ENCODE assay signal across 11 cellular contexts in the genomic region with DNA sequence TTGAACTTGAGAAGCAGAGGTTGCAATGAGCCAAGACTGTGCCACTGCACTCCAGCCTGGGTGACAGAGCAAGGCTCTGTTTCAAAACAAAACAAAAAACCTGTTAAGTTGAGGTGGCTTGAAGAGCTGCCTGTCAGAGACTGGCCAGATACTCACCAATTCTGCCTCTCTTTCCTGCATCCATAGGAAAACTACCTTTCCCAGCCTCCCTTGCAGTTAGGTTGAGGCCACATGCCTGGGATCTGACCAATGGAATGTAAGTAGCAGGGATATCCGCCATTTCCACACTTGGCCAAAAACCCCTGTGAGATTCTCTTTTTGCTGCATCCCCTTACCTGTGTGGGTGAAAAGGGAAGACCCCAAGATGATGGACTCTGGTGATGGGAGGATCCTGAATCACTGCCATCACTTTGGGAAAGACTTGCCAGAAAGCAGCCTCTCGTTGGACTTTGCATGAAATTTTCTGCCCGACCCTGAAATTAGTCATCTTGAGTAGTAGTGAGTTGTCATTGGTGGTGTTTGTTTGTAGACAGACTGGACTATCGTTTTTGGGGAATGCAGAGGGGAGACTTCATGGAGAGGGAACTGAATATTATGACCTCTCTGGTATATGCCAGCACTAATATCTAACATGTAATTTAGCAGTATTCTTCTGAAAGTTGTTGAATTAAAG. TPM values are rescaled to one million over a fixed set of nuclear protein-coding genes. Genes with fewer than 3 reads are reported as not detected.
A peak's percentile ranks its signal among the peaks of the same experiment; 100 is the strongest.
DNase-seq lines count a peak whose midpoint lies in the region; ATAC-seq and TF ChIP-seq lines count a peak whose summit lies in the region.
"Had no signal": no experiment of that assay in that cellular context is flagged by ENCODE, and none has a peak within 500 bp of the region (broad histone marks: within the 10 kb centered on the region; RNA-seq: fewer than 3 reads in every experiment).

No MANE protein-coding gene starts in this region.

- H4K8ac ChIP-seq in mesendoderm (ENCODE audit: low read depth, low read length) = no peak overlapping the region

- no peak overlapping the region for H3K18ac ChIP-seq in mesendoderm (ENCODE audit: low read length)

- H3K27ac Mint-ChIP-seq in CD8-positive, alpha-beta T cell = peak overlapping the region; percentile 94
- peak overlapping the region in 2 of 3 donors; percentile 2 to 88 for H3K27ac Mint-ChIP-seq in IgD-negative memory B cell
- H3K27ac Mint-ChIP-seq in activated T-helper 2 cell treated with anti-CD3 and anti-CD28 coated beads, Interferon-gamma antibody, Interleukin-2, Interleukin-4, amounts not matched to agents 10 μg/mL and 5 μg/mL and 100 μg/mL, durations not matched to agents 14 hours and 24 hours and 36 hours = peak overlapping the region; percentile 100

- no peak overlapping the region for H4K5ac ChIP-seq in mesendoderm (ENCODE audit: low read length)

- H3K36me3 Mint-ChIP-seq in CD8-positive, alpha-beta T cell = peaks cover 8% of the 10 kb centered on the region
- peaks cover 2% of the 10 kb centered on the region for H3K36me3 Mint-ChIP-seq in IgD-negative memory B cell
- H3K36me3 Mint-ChIP-seq in activated T-helper 2 cell treated with anti-CD3 and anti-CD28 coated beads, Interferon-gamma antibody, Interleukin-2, Interleukin-4, amounts not matched to agents 10 μg/mL and 5 μg/mL and 100 μg/mL, durations not matched to agents 14 hours and 24 hours and 36 hours (ENCODE audit: low read depth) = peaks cover 59% of the 10 kb centered on the region

- no peak overlapping the region for H3K4me2 ChIP-seq in mesendoderm (ENCODE audit: low read length)

- no CpG with 5 or more reads among the region's 4 CpGs for WGBS in mesendoderm (ENCODE audit: extremely low coverage, insufficient coverage, low lambda C conversion rate)

- H3K23ac ChIP-seq in mesendoderm (ENCODE audit: low read length) = no peak overlapping the region

- H3K27ac ChIP-seq in CD8-positive, alpha-beta T cell (ENCODE audit: low read depth, low read length) = peak overlapping the region; percentile 25
- H3K27ac ChIP-seq in mesendoderm (ENCODE audit: low read depth, low read length) = no peak overlapping the region
- H3K27ac ChIP-seq: vagina had no signal

- H3K9ac ChIP-seq in mesendoderm (ENCODE audit: low read length) = no peak overlapping the region

- no peak for DNase-seq in CD8-positive, alpha-beta T cell
- no peak for DNase-seq in activated T-helper 2 cell treated with anti-CD3 and anti-CD28 coated beads, Interferon-gamma antibody, Interleukin-2, Interleukin-4, amounts not matched to agents 10 μg/mL and 5 μg/mL and 100 μg/mL, durations not matched to agents 14 hours and 24 hours and 36 hours (ENCODE audit: low spot score)
- DNase-seq in mesendoderm (peak; percentile 37), UCSD-AML1 (lab: John Stamatoyannopoulos, UW; ENCODE audit: unreplicated experiment) (no peak), NCI-H1417 (lab: John Stamatoyannopoulos, UW) (no peak), NCI-H1092 (lab: John Stamatoyannopoulos, UW) (no peak)
- DNase-seq: amygdala, NCI-H1694 treated with DMSO at 0.1 percent for 48 hours had no signal

- POLR2A ChIA-PET in CD8-positive, alpha-beta T cell (lab: Charles Lee) = interaction anchor here (1.2 to 4.6 kb wide), 4 partner anchors 11 to 30 kb away, joined by 5 to 90 read pairs (median 6); partner anchors contain the start of gene GPR68

- H3K79me2 ChIP-seq in mesendoderm (ENCODE audit: control insufficient read depth, insufficient read depth, low read length) = no peaks in the 10 kb centered on the region

- no peak for TF ChIP-seq CTCF in CD8-positive, alpha-beta T cell (IDR thresholded peaks at IDR 0.05)

- peak overlapping the region; percentile 71 for H3K4me3 Mint-ChIP-seq in CD8-positive, alpha-beta T cell
- no peak overlapping the region for H3K4me3 Mint-ChIP-seq in IgD-negative memory B cell
- peak overlapping the region; percentile 75 for H3K4me3 Mint-ChIP-seq in activated T-helper 2 cell treated with anti-CD3 and anti-CD28 coated beads, Interferon-gamma antibody, Interleukin-2, Interleukin-4, amounts not matched to agents 10 μg/mL and 5 μg/mL and 100 μg/mL, durations not matched to agents 14 hours and 24 hours and 36 hours (ENCODE audit: low read depth)

- H2AK5ac ChIP-seq in mesendoderm (ENCODE audit: low read length) = no peak overlapping the region

- H2BK5ac ChIP-seq in mesendoderm (ENCODE audit: low read length) = no peak overlapping the region

- H3K79me1 ChIP-seq in mesendoderm (ENCODE audit: low read length) = no peaks in the 10 kb centered on the region

- H2BK15ac ChIP-seq in mesendoderm (replicated peaks; ENCODE audit: low read depth) = no peak overlapping the region

- intact Hi-C loops in CD8-positive, alpha-beta T cell (cut with DNase I, micrococcal nuclease) = loop anchor here in 1 of 2 experiments (1.0 kb wide), 1 partner anchor 13 kb away; no protein-coding TSS in a partner anchor
- intact Hi-C loops in activated T-helper 2 cell treated with anti-CD3 and anti-CD28 coated beads, Interferon-gamma antibody, Interleukin-2, Interleukin-4, amounts not matched to agents 10 μg/mL and 5 μg/mL and 100 μg/mL, durations not matched to agents 14 hours and 24 hours and 36 hours (cut with micrococcal nuclease) = no loop called here

- no peaks in the 10 kb centered on the region for H3K36me3 ChIP-seq in CD8-positive, alpha-beta T cell (ENCODE audit: insufficient read depth, low read length)
- H3K36me3 ChIP-seq in mesendoderm (ENCODE audit: control insufficient read depth, insufficient read depth, low read length) = no peaks in the 10 kb centered on the region
- H3K36me3 ChIP-seq: vagina had no signal

- CTCF ChIA-PET in CD8-positive, alpha-beta T cell (lab: Charles Lee) = interaction anchor here (0.7 to 3.2 kb wide), 3 partner anchors 12 to 56 kb away, joined by 3 to 13 read pairs (median 8); no protein-coding TSS in a partner anchor

- no peaks in the 10 kb centered on the region for H3K9me3 ChIP-seq in CD8-positive, alpha-beta T cell (ENCODE audit: low read length)
- H3K9me3 ChIP-seq: vagina had no signal

- H3K4me1 ChIP-seq in CD8-positive, alpha-beta T cell (ENCODE audit: insufficient read depth, low read length) = peaks cover 74% of the 10 kb centered on the region
- no peaks in the 10 kb centered on the region for H3K4me1 ChIP-seq in mesendoderm (ENCODE audit: control insufficient read depth, low read depth, low read length)
- H3K4me1 ChIP-seq: vagina had no signal

- H3K4ac ChIP-seq in mesendoderm (ENCODE audit: low read depth, low read length) = no peak overlapping the region

- no peaks in the 10 kb centered on the region for H3K27me3 Mint-ChIP-seq in CD8-positive, alpha-beta T cell (ENCODE audit: low read depth)
- H3K27me3 Mint-ChIP-seq in IgD-negative memory B cell = no peaks in the 10 kb centered on the region
- H3K27me3 Mint-ChIP-seq in activated T-helper 2 cell treated with anti-CD3 and anti-CD28 coated beads, Interferon-gamma antibody, Interleukin-2, Interleukin-4, amounts not matched to agents 10 μg/mL and 5 μg/mL and 100 μg/mL, durations not matched to agents 14 hours and 24 hours and 36 hours (ENCODE audit: low read depth) = no peaks in the 10 kb centered on the region

- peaks cover 6% of the 10 kb centered on the region for H3K9me3 Mint-ChIP-seq in CD8-positive, alpha-beta T cell
- H3K9me3 Mint-ChIP-seq in IgD-negative memory B cell = no peaks in the 10 kb centered on the region
- peaks cover 9% of the 10 kb centered on the region for H3K9me3 Mint-ChIP-seq in activated T-helper 2 cell treated with anti-CD3 and anti-CD28 coated beads, Interferon-gamma antibody, Interleukin-2, Interleukin-4, amounts not matched to agents 10 μg/mL and 5 μg/mL and 100 μg/mL, durations not matched to agents 14 hours and 24 hours and 36 hours

- H3K56ac ChIP-seq in mesendoderm (ENCODE audit: low read length) = no peak overlapping the region

- H3K27me3 ChIP-seq in CD8-positive, alpha-beta T cell (ENCODE audit: insufficient read depth, low read length) = no peaks in the 10 kb centered on the region
- H3K27me3 ChIP-seq in mesendoderm (ENCODE audit: insufficient read depth, low read length, poor library complexity) = no peaks in the 10 kb centered on the region
- H3K27me3 ChIP-seq: vagina had no signal

- H3K4me3 ChIP-seq in CD8-positive, alpha-beta T cell (ENCODE audit: low read depth, low read length) = peak overlapping the region; percentile 7
- no peak overlapping the region for H3K4me3 ChIP-seq in mesendoderm (ENCODE audit: low read length)
- H3K4me3 ChIP-seq: vagina had no signal

- H2BK120ac ChIP-seq in mesendoderm (ENCODE audit: low read depth, low read length) = no peak overlapping the region

- no peak for ATAC-seq in CD8-positive, alpha-beta T cell
- ATAC-seq in HG03469 (IDR thresholded peaks at IDR 0.05; ENCODE audit: unreplicated experiment) = no peak

- peaks cover 82% of the 10 kb centered on the region for H3K4me1 Mint-ChIP-seq in CD8-positive, alpha-beta T cell (ENCODE audit: low read depth)
- peaks cover 32 to 59% (median 45%) of the 10 kb centered on the region in 3 donors for H3K4me1 Mint-ChIP-seq in IgD-negative memory B cell
- H3K4me1 Mint-ChIP-seq in activated T-helper 2 cell treated with anti-CD3 and anti-CD28 coated beads, Interferon-gamma antibody, Interleukin-2, Interleukin-4, amounts not matched to agents 10 μg/mL and 5 μg/mL and 100 μg/mL, durations not matched to agents 14 hours and 24 hours and 36 hours (ENCODE audit: low read depth) = peaks cover 67% of the 10 kb centered on the region

RNA-seq across cellular contexts. Expression of gene GPR68, which starts 14.0 kb away (rescaled TPM):
- total RNA-seq in CD8-positive, alpha-beta T cell = 1 to 10 TPM; 3.6 to 5.1 TPM
- 1.6 TPM for polyA plus RNA-seq in IgD-negative memory B cell
- 5.7 and 6.0 TPM in 2 replicates for total RNA-seq in activated T-helper 2 cell treated with anti-CD3 and anti-CD28 coated beads, Interferon-gamma antibody, Interleukin-2, Interleukin-4, amounts not matched to agents 10 μg/mL and 5 μg/mL and 100 μg/mL, durations not matched to agents 14 hours and 24 hours and 36 hours
- 0.22 TPM for polyA plus RNA-seq in mesendoderm (2013, experiment 1 of 2)
- 0.27 TPM for polyA plus RNA-seq in mesendoderm (2013, experiment 2 of 2)

Comparison
In these comparisons a context has a peak if more than half of its experiments do, and no peak if none do; other contexts are left out.
1. H3K27ac Mint-ChIP-seq: peak in every context shown above with its lines; median percentile 100 in activated T-helper 2 cell treated with anti-CD3 and anti-CD28 coated beads, Interferon-gamma antibody, Interleukin-2, Interleukin-4, amounts not matched to agents 10 μg/mL and 5 μg/mL and 100 μg/mL, durations not matched to agents 14 hours and 24 hours and 36 hours; 94 in CD8-positive, alpha-beta T cell; 45 in IgD-negative memory B cell.
2. H3K4me3 Mint-ChIP-seq: peak in CD8-positive, alpha-beta T cell (single experiment) and activated T-helper 2 cell treated with anti-CD3 and anti-CD28 coated beads, Interferon-gamma antibody, Interleukin-2, Interleukin-4, amounts not matched to agents 10 μg/mL and 5 μg/mL and 100 μg/mL, durations not matched to agents 14 hours and 24 hours and 36 hours (single experiment); none in IgD-negative memory B cell (0 of 4).